1 cellular context compared by ENCODE assay signal in genomic region chr14:22819191-22819988, GRCh38.
A peak's percentile ranks its signal among the peaks of the same experiment; 100 is the strongest.
TF ChIP-seq lines count a peak whose summit lies in the region.

No MANE protein-coding gene starts in this region.

TF ChIP-seq in GM23338, 12 proteins besides CTCF, POLR2A, EP300 and RAD21:
- TF ChIP-seq POLR2AphosphoS5 (IDR thresholded peaks at IDR 0.05; ENCODE audit: low read depth), result peak; percentile 42; the same call in 1 of the 2 replicates
- no peak for TF ChIP-seq JUNB (IDR thresholded peaks at IDR 0.05; ENCODE audit: unreplicated experiment)
TF ChIP-seq in GM23338: peak in this region for 1.
